Comparison of ENCODE assay signal across 1 cellular context in genomic region chr1:153991806-153992205, GRCh38.
TF ChIP-seq lines count a peak whose summit lies in the region.

No MANE protein-coding gene starts in this region.

TF ChIP-seq in WTC11, 78 proteins besides CTCF, POLR2A, EP300 and RAD21 (continued from another document):
- no peak for TF ChIP-seq HMGXB4 (CRISPR knock-in tag; IDR thresholded peaks at IDR 0.05)
- 0 out of 2 replicates have a peak, but pooled peaks have one; percentile 11 for TF ChIP-seq ZNF416 (CRISPR knock-in tag; IDR thresholded peaks at IDR 0.05)
- no peak for TF ChIP-seq NR3C1 (CRISPR knock-in tag; conservative IDR thresholded peaks at IDR 0.05; ENCODE audit: low read depth)
- TF ChIP-seq KAT7 (CRISPR knock-in tag; IDR thresholded peaks at IDR 0.05; ENCODE audit: borderline replicate concordance) = no peak
- no peak for TF ChIP-seq SMAD4 (CRISPR knock-in tag; IDR thresholded peaks at IDR 0.05)
- no peak for TF ChIP-seq TCF7 (CRISPR knock-in tag; IDR thresholded peaks at IDR 0.05; ENCODE audit: low read depth)
TF ChIP-seq in WTC11: peak in this region for 5.
